ENCODE assay signal across 8 cellular contexts in genomic region chr7:20786421-20786778, GRCh38. TPM values are rescaled to one million over a fixed set of nuclear protein-coding genes. Genes with fewer than 3 reads are reported as not detected.
DNase-seq lines count a peak whose midpoint lies in the region; ATAC-seq and TF ChIP-seq lines count a peak whose summit lies in the region.

No MANE protein-coding gene starts in this region.

- H3K9me3 ChIP-seq in iPS-18c (ENCODE audit: control insufficient read depth, insufficient read depth, low read length) (no peaks in the 10 kb centered on the region), thoracic aorta (no peaks in the 10 kb centered on the region)

- no peaks in the 10 kb centered on the region for H3K36me3 ChIP-seq in thoracic aorta

- peaks cover 74% of the 10 kb centered on the region for H3K27me3 Mint-ChIP-seq in activated naive CD4-positive, alpha-beta T cell treated with anti-CD3 and anti-CD28 coated beads for 36 hours (ENCODE audit: low read depth)
- peaks cover 74% of the 10 kb centered on the region for H3K27me3 Mint-ChIP-seq in activated CD8-positive, alpha-beta T cell treated with anti-CD3 and anti-CD28 coated beads for 36 hours

- H3K27ac Mint-ChIP-seq in activated naive CD4-positive, alpha-beta T cell treated with anti-CD3 and anti-CD28 coated beads for 36 hours, result no peak overlapping the region
- H3K27ac Mint-ChIP-seq in activated naive CD4-positive, alpha-beta T cell treated with anti-CD3 and anti-CD28 coated beads, Interleukin-2, amount 50 U/mL, for 72 hours, result peak overlapping the region in 1 of 2 donors; percentile 73
- H3K27ac Mint-ChIP-seq in activated CD8-positive, alpha-beta T cell treated with anti-CD3 and anti-CD28 coated beads for 36 hours, result no peak overlapping the region

- H3K36me3 Mint-ChIP-seq in activated naive CD4-positive, alpha-beta T cell treated with anti-CD3 and anti-CD28 coated beads for 36 hours (ENCODE audit: low read depth), result peaks cover 8% of the 10 kb centered on the region
- H3K36me3 Mint-ChIP-seq in activated naive CD4-positive, alpha-beta T cell treated with anti-CD3 and anti-CD28 coated beads, Interleukin-2, amount 50 U/mL, for 72 hours, result peaks cover 22 to 36% of the 10 kb centered on the region in 2 donors
- H3K36me3 Mint-ChIP-seq in activated CD8-positive, alpha-beta T cell treated with anti-CD3 and anti-CD28 coated beads for 36 hours (ENCODE audit: low read depth), result peaks cover 4% of the 10 kb centered on the region

- DNase-seq in activated naive CD4-positive, alpha-beta T cell treated with anti-CD3 and anti-CD28 coated beads for 36 hours, result no peak
- DNase-seq in activated naive CD4-positive, alpha-beta T cell treated with anti-CD3 and anti-CD28 coated beads, Interleukin-2, amount 50 U/mL, for 72 hours (ENCODE audit: low spot score in 2 of 2), result no peak
- DNase-seq in activated CD8-positive, alpha-beta T cell treated with anti-CD3 and anti-CD28 coated beads for 36 hours, result no peak
- no peak for DNase-seq in thoracic aorta (ENCODE audit: low spot score)
- no peak for DNase-seq in NAMALWA (ENCODE audit: low spot score)
- no peak for DNase-seq in NCI-H1436 treated with DMSO at 0.1 percent for 48 hours (lab: John Stamatoyannopoulos, UW)

- intact Hi-C loops in activated naive CD4-positive, alpha-beta T cell treated with anti-CD3 and anti-CD28 coated beads for 36 hours (cut with micrococcal nuclease), result loop anchor here (1.0 to 10.0 kb wide), 8 partner anchors 10 to 1296 kb away; partner anchors contain the start of genes CDCA7L, DNAH11 and POLR1F
- intact Hi-C loops in activated CD8-positive, alpha-beta T cell treated with anti-CD3 and anti-CD28 coated beads for 36 hours (cut with micrococcal nuclease), result loop anchor here (10.0 kb wide), 1 partner anchor 468 kb away; no protein-coding TSS in a partner anchor

- no peak for ATAC-seq in activated naive CD4-positive, alpha-beta T cell treated with anti-CD3 and anti-CD28 coated beads, Interleukin-2, amount 50 U/mL, for 72 hours
- peak; percentile 9 for ATAC-seq in activated CD8-positive, alpha-beta T cell treated with anti-CD3 and anti-CD28 coated beads for 36 hours
- no peak for ATAC-seq in thoracic aorta (ENCODE audit: insufficient number of reproducible peaks, low FRiP score, low read depth)
- no peak for ATAC-seq in HG03469 (IDR thresholded peaks at IDR 0.05; ENCODE audit: unreplicated experiment)

- H3K27me3 ChIP-seq in thoracic aorta (replicated peaks; ENCODE audit: insufficient read depth), result peaks cover 36% of the 10 kb centered on the region

- peak overlapping the region; percentile 69 for H3K4me3 Mint-ChIP-seq in activated naive CD4-positive, alpha-beta T cell treated with anti-CD3 and anti-CD28 coated beads for 36 hours
- H3K4me3 Mint-ChIP-seq in activated CD8-positive, alpha-beta T cell treated with anti-CD3 and anti-CD28 coated beads for 36 hours, result peak overlapping the region; percentile 58

- no peak overlapping the region for H3K27ac ChIP-seq in thoracic aorta

- POLR2A ChIA-PET in activated CD8-positive, alpha-beta T cell treated with anti-CD3 and anti-CD28 coated beads for 36 hours (lab: Charles Lee), result interaction anchor here (0.6 kb wide), 1 partner anchor 505 kb away, joined by 3 read pairs; no protein-coding TSS in a partner anchor

- CTCF ChIA-PET in activated naive CD4-positive, alpha-beta T cell treated with anti-CD3 and anti-CD28 coated beads for 36 hours (lab: Charles Lee), result interaction anchor here (1.5 kb wide), 1 partner anchor 10 kb away, joined by 3 read pairs; no protein-coding TSS in a partner anchor
- CTCF ChIA-PET in activated CD8-positive, alpha-beta T cell treated with anti-CD3 and anti-CD28 coated beads for 36 hours (lab: Charles Lee), result interaction anchor here (1.7 kb wide), 1 partner anchor 11 kb away, joined by 4 read pairs; no protein-coding TSS in a partner anchor

- TF ChIP-seq CTCF in activated CD8-positive, alpha-beta T cell treated with anti-CD3 and anti-CD28 coated beads for 36 hours (IDR thresholded peaks at IDR 0.05), result no peak
- TF ChIP-seq CTCF in thoracic aorta (IDR thresholded peaks at IDR 0.05), result no peak

- H3K4me3 ChIP-seq in iPS-18c (ENCODE audit: insufficient read depth, low read depth, low read length), result peak overlapping the region; percentile 76
- H3K4me3 ChIP-seq in thoracic aorta, result peak overlapping the region; percentile 63

- peaks cover 25 to 35% of the 10 kb centered on the region in 2 donors for H3K4me1 ChIP-seq in thoracic aorta (ENCODE audit: control insufficient read depth in 1 of 2, low read depth in 2 of 2)

- peaks cover 26% of the 10 kb centered on the region for H3K4me1 Mint-ChIP-seq in activated naive CD4-positive, alpha-beta T cell treated with anti-CD3 and anti-CD28 coated beads for 36 hours (ENCODE audit: low read depth)
- peaks cover 15% of the 10 kb centered on the region for H3K4me1 Mint-ChIP-seq in activated CD8-positive, alpha-beta T cell treated with anti-CD3 and anti-CD28 coated beads for 36 hours (ENCODE audit: low read depth)

- peaks cover 2% of the 10 kb centered on the region for H3K9me3 Mint-ChIP-seq in activated naive CD4-positive, alpha-beta T cell treated with anti-CD3 and anti-CD28 coated beads for 36 hours
- peaks cover 0 to 15% of the 10 kb centered on the region in 2 donors for H3K9me3 Mint-ChIP-seq in activated naive CD4-positive, alpha-beta T cell treated with anti-CD3 and anti-CD28 coated beads, Interleukin-2, amount 50 U/mL, for 72 hours
- H3K9me3 Mint-ChIP-seq in activated CD8-positive, alpha-beta T cell treated with anti-CD3 and anti-CD28 coated beads for 36 hours, result peaks cover 2% of the 10 kb centered on the region

RNA-seq across cellular contexts. Expression of gene SP8, which starts 0.3 kb away (rescaled TPM):
- under 1 TPM in 1 of 2 experiments, not detected in 1; 0.07 TPM for total RNA-seq in activated naive CD4-positive, alpha-beta T cell treated with anti-CD3 and anti-CD28 coated beads for 36 hours
- total RNA-seq in activated naive CD4-positive, alpha-beta T cell treated with anti-CD3 and anti-CD28 coated beads, Interleukin-2, amount 50 U/mL, for 72 hours, result not detected
- total RNA-seq in activated CD8-positive, alpha-beta T cell treated with anti-CD3 and anti-CD28 coated beads for 36 hours, result not detected
- total RNA-seq in thoracic aorta, result not detected
